1 cellular context compared by ENCODE assay signal in the genomic region with DNA sequence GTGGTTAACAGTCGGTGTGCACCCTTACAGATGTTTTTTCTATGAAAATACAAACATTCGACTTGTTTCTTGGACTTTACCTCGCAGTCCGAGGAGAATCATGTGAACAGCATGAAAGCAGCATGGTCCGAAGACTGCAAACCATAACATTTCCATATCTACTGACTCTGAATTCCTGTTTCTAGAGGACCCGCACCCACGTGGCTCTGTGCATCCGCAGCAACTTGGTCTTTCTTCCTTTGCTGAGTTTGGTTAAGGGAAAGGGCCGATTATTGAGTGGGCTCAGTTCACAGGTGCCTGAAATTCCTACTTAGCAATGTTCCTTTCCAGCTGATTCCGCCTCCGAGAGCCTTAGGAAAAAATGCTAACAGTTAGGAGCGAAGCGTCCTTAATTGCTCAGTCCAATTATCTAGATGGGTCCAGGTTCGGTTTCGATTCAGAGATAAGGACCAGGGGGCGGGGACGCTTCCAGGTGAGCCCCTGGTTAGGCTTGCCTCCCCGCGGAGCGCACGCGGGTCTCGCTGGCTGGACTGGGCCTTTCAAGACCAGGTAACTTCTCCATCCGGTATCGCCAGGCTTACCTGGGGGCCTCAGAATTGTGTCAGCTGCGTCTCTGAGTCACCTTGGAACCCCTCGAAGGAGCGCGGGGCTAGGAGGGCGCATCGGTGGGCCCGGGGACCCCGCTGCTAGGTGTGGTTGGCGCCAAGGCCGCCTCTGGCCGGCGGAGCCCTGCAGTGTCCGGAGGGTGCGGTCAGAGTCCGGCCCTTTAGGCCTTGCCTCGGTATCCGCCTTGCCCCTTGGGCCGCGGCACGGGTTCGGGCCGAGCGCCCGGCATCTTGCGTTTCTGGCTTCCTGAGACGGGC.
A peak's percentile ranks its signal among the peaks of the same experiment; 100 is the strongest.
TF ChIP-seq lines count a peak whose summit lies in the region.

No MANE protein-coding gene starts in this region.

TF ChIP-seq in liver, 16 proteins besides CTCF, POLR2A, EP300 and RAD21 (continued from another document):
- peak in 1 of 2 donors; percentile 29 for TF ChIP-seq RXRA (IDR thresholded peaks at IDR 0.05)
- TF ChIP-seq, protein P1, sequence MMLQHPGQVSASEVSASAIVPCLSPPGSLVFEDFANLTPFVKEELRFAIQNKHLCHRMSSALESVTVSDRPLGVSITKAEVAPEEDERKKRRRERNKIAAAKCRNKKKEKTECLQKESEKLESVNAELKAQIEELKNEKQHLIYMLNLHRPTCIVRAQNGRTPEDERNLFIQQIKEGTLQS (IDR thresholded peaks at IDR 0.05), result no peak
